Comparison of ENCODE assay signal across 24 cellular contexts in genomic region chr18:54020346-54020745, GRCh38.
"Had no signal": no experiment of that assay in that cellular context is flagged by ENCODE, and none has a peak within 500 bp of the region (broad histone marks: within the 10 kb centered on the region; RNA-seq: fewer than 3 reads in every experiment).

No MANE protein-coding gene starts in this region.

- H3K4me3 ChIP-seq: heart right ventricle, left ventricle myocardium inferior, right atrium auricular region, tibial artery had no signal

- H3K36me3 ChIP-seq: heart right ventricle, left ventricle myocardium inferior, right atrium auricular region, tibial artery had no signal

- DNase-seq: activated CD4-positive, alpha-beta memory T cell treated with anti-CD3 and anti-CD28 coated beads for 36 hours; activated CD4-positive, alpha-beta T cell treated with anti-CD3 and anti-CD28 coated beads for 4 hours; activated naive CD4-positive, alpha-beta T cell treated with Interleukin-2 at 50 U/mL for 16 hours; activated naive CD8-positive, alpha-beta T cell treated with anti-CD3 and anti-CD28 coated beads, Interleukin-2, amount 10 ng/mL, durations not matched to agents 7 days and 5 days; activated T-cell treated with anti-CD3 and anti-CD28 coated beads for 4 hours; anterior cingulate cortex; cerebellar nuclear complex; dermis blood vessel endothelial cell; effector memory CD8-positive, alpha-beta T cell; heart right ventricle; kidney glomerular epithelial cell; left ventricle myocardium inferior; mammary epithelial cell; midbrain; nephron progenitor cell; occipital lobe; stimulated activated CD4-positive, alpha-beta T cell treated with anti-CD3 and anti-CD28 coated beads, Interleukin-12 subunit alpha, Interleukin-12 subunit beta, amount 100 ng/mL, for 4 hours; stimulated activated CD4-positive, alpha-beta T cell treated with anti-CD3 and anti-CD28 coated beads, Interleukin-1b, Interleukin-23, amount 100 ng/mL, for 48 hours; stimulated activated naive CD4-positive, alpha-beta T cell treated with Interleukin-2 at 50 U/mL for 16 hours; substantia nigra; tibial artery had no signal

- ATAC-seq: effector memory CD8-positive, alpha-beta T cell; heart right ventricle had no signal

- H3K9me3 Mint-ChIP-seq: activated CD4-positive, alpha-beta memory T cell treated with anti-CD3 and anti-CD28 coated beads for 36 hours; activated naive CD8-positive, alpha-beta T cell treated with anti-CD3 and anti-CD28 coated beads, Interleukin-2, amount 10 ng/mL, durations not matched to agents 7 days and 5 days; effector memory CD8-positive, alpha-beta T cell; nephron progenitor cell had no signal

- H3K27me3 Mint-ChIP-seq: activated naive CD8-positive, alpha-beta T cell treated with anti-CD3 and anti-CD28 coated beads, Interleukin-2, amount 10 ng/mL, durations not matched to agents 7 days and 5 days; progenitor cell of endocrine pancreas had no signal

- H3K27me3 ChIP-seq: heart right ventricle, right atrium auricular region, tibial artery had no signal

- H3K4me1 ChIP-seq: heart right ventricle, left ventricle myocardium inferior, right atrium auricular region, tibial artery had no signal

- H3K27ac Mint-ChIP-seq: activated CD4-positive, alpha-beta memory T cell treated with anti-CD3 and anti-CD28 coated beads for 36 hours; activated naive CD8-positive, alpha-beta T cell treated with anti-CD3 and anti-CD28 coated beads, Interleukin-2, amount 10 ng/mL, durations not matched to agents 7 days and 5 days; effector memory CD8-positive, alpha-beta T cell; nephron progenitor cell; progenitor cell of endocrine pancreas had no signal

- H3K9me3 ChIP-seq: heart right ventricle, left ventricle myocardium inferior, right atrium auricular region, tibial artery had no signal

- H3K4me3 Mint-ChIP-seq: activated CD4-positive, alpha-beta memory T cell treated with anti-CD3 and anti-CD28 coated beads for 36 hours; activated naive CD8-positive, alpha-beta T cell treated with anti-CD3 and anti-CD28 coated beads, Interleukin-2, amount 10 ng/mL, durations not matched to agents 7 days and 5 days; effector memory CD8-positive, alpha-beta T cell; nephron progenitor cell had no signal

- H3K27ac ChIP-seq: epithelial cell of prostate, heart right ventricle, left ventricle myocardium inferior, right atrium auricular region, tibial artery had no signal

- H3K36me3 Mint-ChIP-seq: activated CD4-positive, alpha-beta memory T cell treated with anti-CD3 and anti-CD28 coated beads for 36 hours; activated naive CD8-positive, alpha-beta T cell treated with anti-CD3 and anti-CD28 coated beads, Interleukin-2, amount 10 ng/mL, durations not matched to agents 7 days and 5 days had no signal
